16 cellular contexts compared by ENCODE assay signal in the genomic region with DNA sequence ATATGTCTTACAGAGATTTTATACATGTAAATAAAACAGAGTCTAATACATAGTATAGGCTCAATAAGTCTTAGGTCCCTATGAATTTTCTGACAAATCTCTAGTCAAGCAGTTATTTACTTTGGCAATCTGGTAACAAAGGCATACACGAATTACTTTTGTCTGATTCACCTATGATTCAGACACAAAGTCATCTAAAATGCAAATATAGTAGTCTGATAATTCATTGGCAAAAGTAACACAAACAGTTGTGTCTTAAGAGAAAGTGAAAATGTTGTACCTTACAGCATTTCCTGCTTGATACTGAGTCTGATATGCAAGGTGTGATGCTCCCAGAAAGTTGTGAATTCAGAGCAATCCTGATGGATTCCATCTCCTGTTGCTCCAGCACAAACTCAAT.
DNase-seq lines count a peak whose midpoint lies in the region; ATAC-seq, FAIRE-seq and TF ChIP-seq lines count a peak whose summit lies in the region.
"Had no signal": no experiment of that assay in that cellular context is flagged by ENCODE, and none has a peak within 500 bp of the region (broad histone marks: within the 10 kb centered on the region; RNA-seq: fewer than 3 reads in every experiment).

No MANE protein-coding gene starts in this region.

- no peaks in the 10 kb centered on the region for H3K9me3 Mint-ChIP-seq in T-helper 2 cell treated with Interferon-gamma antibody and Interleukin-4, amounts not matched to agents 5 μg/mL and 100 μg/mL, for 36 hours
- no peaks in the 10 kb centered on the region for H3K9me3 Mint-ChIP-seq in astrocyte (ENCODE audit: unreplicated experiment)

- no peaks in the 10 kb centered on the region for H3K36me3 Mint-ChIP-seq in T-helper 2 cell treated with Interferon-gamma antibody and Interleukin-4, amounts not matched to agents 5 μg/mL and 100 μg/mL, for 36 hours (ENCODE audit: low read depth)
- H3K36me3 Mint-ChIP-seq in astrocyte (ENCODE audit: low read depth, unreplicated experiment), result no peaks in the 10 kb centered on the region

- no peak for ATAC-seq in HG02870 (IDR thresholded peaks at IDR 0.05; ENCODE audit: unreplicated experiment)
- ATAC-seq: left lobe of liver, Right ventricle myocardium inferior had no signal

- H3K4me1 ChIP-seq in astrocyte (ENCODE audit: insufficient read depth, low read length), result peaks cover 34% of the 10 kb centered on the region
- H3K4me1 ChIP-seq: tibial artery had no signal

- H3K27ac ChIP-seq in KOPT-K1 (ENCODE audit: low read depth, low read length, poor library complexity, severe bottlenecking) (peak overlapping the region; percentile 97), astrocyte (ENCODE audit: low read depth, low read length) (peak overlapping the region; percentile 71)
- H3K27ac ChIP-seq: dorsolateral prefrontal cortex, skin epidermis, tibial artery had no signal

- H3K4me3 ChIP-seq in astrocyte (ENCODE audit: insufficient read depth, low read depth, low read length), result no peak overlapping the region
- H3K4me3 ChIP-seq: dorsolateral prefrontal cortex, skin epidermis, tibial artery had no signal

- H3K27me3 ChIP-seq in astrocyte (ENCODE audit: insufficient read depth, low read length), result no peaks in the 10 kb centered on the region
- H3K27me3 ChIP-seq: tibial artery had no signal

- H3K4me2 ChIP-seq in astrocyte (ENCODE audit: low read length), result peak overlapping the region; percentile 58

- no peak overlapping the region for H2AFZ ChIP-seq in astrocyte (ENCODE audit: low read depth, low read length)

- peak overlapping the region; percentile 69 for H3K27ac Mint-ChIP-seq in T-helper 2 cell treated with Interferon-gamma antibody and Interleukin-4, amounts not matched to agents 5 μg/mL and 100 μg/mL, for 36 hours
- H3K27ac Mint-ChIP-seq in astrocyte (ENCODE audit: unreplicated experiment), result no peak overlapping the region

- TF ChIP-seq CTCF in astrocyte (IDR thresholded peaks at IDR 0.05; ENCODE audit: insufficient read depth, low read depth, low read length), result no peak

- H3K9ac ChIP-seq in astrocyte (ENCODE audit: low read length), result peak overlapping the region; percentile 30

- H3K27me3 Mint-ChIP-seq in T-helper 2 cell treated with Interferon-gamma antibody and Interleukin-4, amounts not matched to agents 5 μg/mL and 100 μg/mL, for 36 hours (ENCODE audit: low read depth), result no peaks in the 10 kb centered on the region
- no peaks in the 10 kb centered on the region for H3K27me3 Mint-ChIP-seq in astrocyte (ENCODE audit: low read depth, unreplicated experiment)

- no peaks in the 10 kb centered on the region for H3K79me2 ChIP-seq in astrocyte (ENCODE audit: insufficient read depth, low read length)

- no peak for DNase-seq in T-helper 2 cell treated with Interferon-gamma antibody and Interleukin-4, amounts not matched to agents 5 μg/mL and 100 μg/mL, for 36 hours (ENCODE audit: low spot score)
- DNase-seq in T-helper 2 cell (no peak), astrocyte (ENCODE audit: low read depth) (peak; percentile 86), kidney tubule cell (ENCODE audit: low spot score) (peak; percentile 77), hepatic stellate cell (ENCODE audit: low spot score) (no peak), epidermal melanocyte (ENCODE audit: insufficient read length, low spot score) (no peak)
- DNase-seq: 8988T; activated effector memory CD4-positive, alpha-beta T cell treated with Interleukin-2 at 50 U/mL for 16 hours; dorsolateral prefrontal cortex; NCI-H510A; tibial artery had no signal

- H4K20me1 ChIP-seq in astrocyte (ENCODE audit: insufficient read depth, low read length), result no peaks in the 10 kb centered on the region

- peaks cover 25% of the 10 kb centered on the region for H3K4me1 Mint-ChIP-seq in T-helper 2 cell treated with Interferon-gamma antibody and Interleukin-4, amounts not matched to agents 5 μg/mL and 100 μg/mL, for 36 hours (ENCODE audit: low read depth)
- H3K4me1 Mint-ChIP-seq in astrocyte (ENCODE audit: low read depth, unreplicated experiment), result peaks cover 20% of the 10 kb centered on the region

- H3K9me3 ChIP-seq in KOPT-K1 (ENCODE audit: insufficient read depth, low read length, poor library complexity, severe bottlenecking) (no peaks in the 10 kb centered on the region), astrocyte (ENCODE audit: insufficient read depth, low read depth, low read length) (no peaks in the 10 kb centered on the region)
- H3K9me3 ChIP-seq: tibial artery had no signal

- FAIRE-seq in astrocyte (lab: Jason Lieb, UNC), result no peak

- H3K36me3 ChIP-seq in KOPT-K1 (ENCODE audit: insufficient read depth, low read length), result no peaks in the 10 kb centered on the region
- H3K36me3 ChIP-seq in astrocyte (ENCODE audit: insufficient read depth, low read length), result no peaks in the 10 kb centered on the region
- H3K36me3 ChIP-seq: tibial artery had no signal

- H3K4me3 Mint-ChIP-seq in T-helper 2 cell treated with Interferon-gamma antibody and Interleukin-4, amounts not matched to agents 5 μg/mL and 100 μg/mL, for 36 hours, result peak overlapping the region; percentile 15
- H3K4me3 Mint-ChIP-seq in astrocyte (ENCODE audit: unreplicated experiment), result no peak overlapping the region

Comparison
In these comparisons a context has a peak if more than half of its experiments do, and no peak if none do; other contexts are left out.
1. DNase-seq: peak in astrocyte (single experiment) and kidney tubule cell (single experiment); none in T-helper 2 cell treated with Interferon-gamma antibody and Interleukin-4, amounts not matched to agents 5 μg/mL and 100 μg/mL, for 36 hours (single experiment), T-helper 2 cell (0 of 5), hepatic stellate cell (single experiment) and epidermal melanocyte (single experiment).